Comparison of ENCODE assay signal across 20 cellular contexts in genomic region chr1:64537942-64538341, GRCh38.
A peak's percentile ranks its signal among the peaks of the same experiment; 100 is the strongest.
DNase-seq lines count a peak whose midpoint lies in the region; ATAC-seq and TF ChIP-seq lines count a peak whose summit lies in the region.
"Had no signal": no experiment of that assay in that cellular context is flagged by ENCODE, and none has a peak within 500 bp of the region (broad histone marks: within the 10 kb centered on the region; RNA-seq: fewer than 3 reads in every experiment).

No MANE protein-coding gene starts in this region.

- intact Hi-C loops in activated CD4-positive, alpha-beta T cell treated with anti-CD3 and anti-CD28 coated beads for 36 hours (cut with DNase I, micrococcal nuclease) = no loop called here

- no peak overlapping the region for H3K27ac ChIP-seq in SJCRH30
- H3K27ac ChIP-seq: KMS-11, Peyer's patch had no signal

- H3K36me3 Mint-ChIP-seq in activated CD4-positive, alpha-beta T cell treated with anti-CD3 and anti-CD28 coated beads for 36 hours (ENCODE audit: low read depth) = no peaks in the 10 kb centered on the region
- peaks cover 6% of the 10 kb centered on the region for H3K36me3 Mint-ChIP-seq in activated CD4-positive, alpha-beta T cell treated with anti-CD3 and anti-CD28 coated beads, Interleukin-2, amount 10 ng/mL, durations not matched to agents 7 days and 5 days (ENCODE audit: low read depth)
- peaks cover 5% of the 10 kb centered on the region for H3K36me3 Mint-ChIP-seq in nephron (ENCODE audit: low read depth)
- H3K36me3 Mint-ChIP-seq: CD8-positive, alpha-beta memory T cell had no signal

- CTCF ChIA-PET in activated CD4-positive, alpha-beta T cell treated with anti-CD3 and anti-CD28 coated beads for 36 hours (lab: Charles Lee) = interaction anchor here (0.6 to 1.2 kb wide), 3 partner anchors 9 to 791 kb away, joined by 3 to 4 read pairs (median 3); no protein-coding TSS in a partner anchor
- CTCF ChIA-PET in activated CD4-positive, alpha-beta T cell treated with anti-CD3 and anti-CD28 coated beads, Interleukin-2, amount 10 ng/mL, durations not matched to agents 7 days and 5 days (lab: Charles Lee) = no interaction called here

- TF ChIP-seq CTCF in nephron (IDR thresholded peaks at IDR 0.05; ENCODE audit: unreplicated experiment in 3 of 3) = no peak

- peak; percentile 67 for ATAC-seq in activated CD4-positive, alpha-beta T cell treated with anti-CD3 and anti-CD28 coated beads for 36 hours
- ATAC-seq: activated T-helper 17 cell treated with anti-CD3 and anti-CD28 coated beads, Interleukin-2, amount 50 U/mL, for 72 hours; sciatic nerve had no signal

- no peaks in the 10 kb centered on the region for H3K4me1 ChIP-seq in SJCRH30

- H3K27me3 ChIP-seq in SJCRH30 = no peaks in the 10 kb centered on the region
- H3K27me3 ChIP-seq: Peyer's patch had no signal

- peak; percentile 37 for DNase-seq in activated CD4-positive, alpha-beta T cell treated with anti-CD3 and anti-CD28 coated beads for 36 hours
- DNase-seq in activated CD4-positive, alpha-beta T cell treated with anti-CD3 and anti-CD28 coated beads, Interleukin-2, amount 10 ng/mL, durations not matched to agents 7 days and 5 days = no peak
- peak; percentile 92 for DNase-seq in DMS53 (lab: John Stamatoyannopoulos, UW)
- DNase-seq in SJCRH30 = peak; percentile 11 to 37
- DNase-seq in erythroblast (lab: John Stamatoyannopoulos, UW) = no peak
- DNase-seq in RKO (ENCODE audit: low spot score) = no peak
- DNase-seq in NK-92 (lab: John Stamatoyannopoulos, UW; ENCODE audit: unreplicated experiment) = no peak
- DNase-seq: amygdala; CD8-positive, alpha-beta memory T cell; effector memory CD4-positive, alpha-beta T cell; H7; hypothalamus; left colon; NCI-H1105; NCI-H446 treated with DMSO at 0.1 percent for 48 hours; Peyer's patch had no signal

- POLR2A ChIA-PET in activated CD4-positive, alpha-beta T cell treated with anti-CD3 and anti-CD28 coated beads for 36 hours (lab: Charles Lee) = no interaction called here
- POLR2A ChIA-PET in activated CD4-positive, alpha-beta T cell treated with anti-CD3 and anti-CD28 coated beads, Interleukin-2, amount 10 ng/mL, durations not matched to agents 7 days and 5 days (lab: Charles Lee) = no interaction called here

- no peaks in the 10 kb centered on the region for H3K9me3 Mint-ChIP-seq in activated CD4-positive, alpha-beta T cell treated with anti-CD3 and anti-CD28 coated beads for 36 hours (ENCODE audit: low read depth)
- H3K9me3 Mint-ChIP-seq in activated CD4-positive, alpha-beta T cell treated with anti-CD3 and anti-CD28 coated beads, Interleukin-2, amount 10 ng/mL, durations not matched to agents 7 days and 5 days = peaks cover 2% of the 10 kb centered on the region
- H3K9me3 Mint-ChIP-seq in nephron = no peaks in the 10 kb centered on the region

- H3K4me3 Mint-ChIP-seq in activated CD4-positive, alpha-beta T cell treated with anti-CD3 and anti-CD28 coated beads for 36 hours = no peak overlapping the region
- no peak overlapping the region for H3K4me3 Mint-ChIP-seq in activated CD4-positive, alpha-beta T cell treated with anti-CD3 and anti-CD28 coated beads, Interleukin-2, amount 10 ng/mL, durations not matched to agents 7 days and 5 days
- H3K4me3 Mint-ChIP-seq in nephron = no peak overlapping the region
- H3K4me3 Mint-ChIP-seq: activated T-helper 17 cell treated with anti-CD3 and anti-CD28 coated beads, Interleukin-2, amount 50 U/mL, for 72 hours; CD8-positive, alpha-beta memory T cell had no signal

- H3K27ac Mint-ChIP-seq in activated CD4-positive, alpha-beta T cell treated with anti-CD3 and anti-CD28 coated beads for 36 hours = no peak overlapping the region
- no peak overlapping the region for H3K27ac Mint-ChIP-seq in activated CD4-positive, alpha-beta T cell treated with anti-CD3 and anti-CD28 coated beads, Interleukin-2, amount 10 ng/mL, durations not matched to agents 7 days and 5 days
- H3K27ac Mint-ChIP-seq in nephron = peak overlapping the region; percentile 73 to 92 (median 83)
- H3K27ac Mint-ChIP-seq: activated T-helper 17 cell treated with anti-CD3 and anti-CD28 coated beads, Interleukin-2, amount 50 U/mL, for 72 hours; CD8-positive, alpha-beta memory T cell had no signal

- no peaks in the 10 kb centered on the region for H3K9me3 ChIP-seq in SJCRH30 (replicated peaks)
- H3K9me3 ChIP-seq: Peyer's patch had no signal

- peaks cover 40% of the 10 kb centered on the region for H3K4me1 Mint-ChIP-seq in activated CD4-positive, alpha-beta T cell treated with anti-CD3 and anti-CD28 coated beads for 36 hours
- H3K4me1 Mint-ChIP-seq in activated CD4-positive, alpha-beta T cell treated with anti-CD3 and anti-CD28 coated beads, Interleukin-2, amount 10 ng/mL, durations not matched to agents 7 days and 5 days = peaks cover 47% of the 10 kb centered on the region
- peaks cover 62% of the 10 kb centered on the region for H3K4me1 Mint-ChIP-seq in nephron

- no peak for TF ChIP-seq POLR2A in erythroblast (IDR thresholded peaks at IDR 0.05; ENCODE audit: low read length)

- H3K36me3 ChIP-seq in SJCRH30 = no peaks in the 10 kb centered on the region
- H3K36me3 ChIP-seq: Peyer's patch had no signal

- no peaks in the 10 kb centered on the region for H3K27me3 Mint-ChIP-seq in activated CD4-positive, alpha-beta T cell treated with anti-CD3 and anti-CD28 coated beads for 36 hours
- H3K27me3 Mint-ChIP-seq in activated CD4-positive, alpha-beta T cell treated with anti-CD3 and anti-CD28 coated beads, Interleukin-2, amount 10 ng/mL, durations not matched to agents 7 days and 5 days = no peaks in the 10 kb centered on the region
- H3K27me3 Mint-ChIP-seq in nephron (ENCODE audit: low read depth) = no peaks in the 10 kb centered on the region

- no peak overlapping the region for H3K4me3 ChIP-seq in SJCRH30
- H3K4me3 ChIP-seq: Peyer's patch had no signal

Comparison
In these comparisons a context has a peak if more than half of its experiments do, and no peak if none do; other contexts are left out.
1. DNase-seq: peak in activated CD4-positive, alpha-beta T cell treated with anti-CD3 and anti-CD28 coated beads for 36 hours (single experiment), DMS53 (single experiment) and SJCRH30 (2 of 2); none in activated CD4-positive, alpha-beta T cell treated with anti-CD3 and anti-CD28 coated beads, Interleukin-2, amount 10 ng/mL, durations not matched to agents 7 days and 5 days (single experiment), erythroblast (0 of 2), RKO (single experiment) and NK-92 (single experiment).
2. H3K27ac Mint-ChIP-seq: peak in nephron (3 of 3); none in activated CD4-positive, alpha-beta T cell treated with anti-CD3 and anti-CD28 coated beads for 36 hours (single experiment) and activated CD4-positive, alpha-beta T cell treated with anti-CD3 and anti-CD28 coated beads, Interleukin-2, amount 10 ng/mL, durations not matched to agents 7 days and 5 days (single experiment).